1 cellular context compared by ENCODE assay signal in genomic region chr15:80199869-80200268, GRCh38.
TF ChIP-seq lines count a peak whose summit lies in the region.

No MANE protein-coding gene starts in this region.

TF ChIP-seq in HepG2, 621 proteins besides CTCF, POLR2A, EP300 and RAD21:
- no peak for TF ChIP-seq EED (CRISPR knock-in tag; IDR thresholded peaks at IDR 0.05)
- TF ChIP-seq ZKSCAN8 (CRISPR knock-in tag; IDR thresholded peaks at IDR 0.05; ENCODE audit: borderline replicate concordance): no peak
- no peak for TF ChIP-seq STAG1 (CRISPR knock-in tag; IDR thresholded peaks at IDR 0.05)
- TF ChIP-seq GTF2F1 (IDR thresholded peaks at IDR 0.05; ENCODE audit: low read length): no peak
- 0 out of 2 replicates have a peak, but pooled peaks have one; percentile 24 for TF ChIP-seq MAFF (IDR thresholded peaks at IDR 0.05; ENCODE audit: low read depth, low read length)
- TF ChIP-seq USF2 (IDR thresholded peaks at IDR 0.05; ENCODE audit: low read depth, low read length): no peak
- no peak for TF ChIP-seq USF2 (CRISPR knock-in tag; IDR thresholded peaks at IDR 0.05; ENCODE audit: borderline replicate concordance)
- no peak for TF ChIP-seq THAP11 (CRISPR knock-in tag; IDR thresholded peaks at IDR 0.05)
- TF ChIP-seq MAFK (conservative IDR thresholded peaks at IDR 0.05 in 1 of 2, IDR thresholded peaks at IDR 0.05 in 1 of 2; ENCODE audit: low read length in 2 of 2): peak; percentile 51 to 66; a peak in 3 of 4 replicates
- TF ChIP-seq MAX (IDR thresholded peaks at IDR 0.05): no peak
- TF ChIP-seq ZNF775 (CRISPR knock-in tag; IDR thresholded peaks at IDR 0.05; ENCODE audit: borderline replicate concordance): no peak
- no peak for TF ChIP-seq ATF5 (CRISPR knock-in tag; IDR thresholded peaks at IDR 0.05; ENCODE audit: low read depth)
